Comparison of ENCODE assay signal across 8 cellular contexts in genomic region chr14:60753264-60754126, GRCh38. TPM values are rescaled to one million over a fixed set of nuclear protein-coding genes. Genes with fewer than 3 reads are reported as not detected.
DNase-seq lines count a peak whose midpoint lies in the region; ATAC-seq and TF ChIP-seq lines count a peak whose summit lies in the region.

No MANE protein-coding gene starts in this region.

- no peak for TF ChIP-seq CTCF in upper lobe of right lung (IDR thresholded peaks at IDR 0.05)

- intact Hi-C loops in upper lobe of right lung (cut with DNase I): no loop called here

- peak in 4 of 5 donors; percentile 16 to 93 (median 34) for DNase-seq in T-helper 1 cell
- DNase-seq in effector CD4-positive, alpha-beta T cell: peak; percentile 18
- no peak for DNase-seq in upper lobe of right lung
- no peak for DNase-seq in dedifferentiated amniotic fluid mesenchymal stem cell (ENCODE audit: extremely low spot score)
- no peak for DNase-seq in DMS 273 treated with DMSO at 0.1 percent for 48 hours (lab: John Stamatoyannopoulos, UW)
- DNase-seq in NCI-H1694 (lab: John Stamatoyannopoulos, UW): no peak

- H3K4me1 ChIP-seq in upper lobe of right lung: peaks cover 3% of the 10 kb centered on the region

- ATAC-seq in GM19043 (IDR thresholded peaks at IDR 0.05; ENCODE audit: low read depth, unreplicated experiment) (peak; percentile 98), HG03064 (IDR thresholded peaks at IDR 0.05; ENCODE audit: low read depth, unreplicated experiment) (peak; percentile 97), upper lobe of right lung (peak; percentile 78)

- no peaks in the 10 kb centered on the region for H3K27me3 ChIP-seq in upper lobe of right lung

- no peaks in the 10 kb centered on the region for H3K9me3 ChIP-seq in upper lobe of right lung

- no peak overlapping the region for H3K4me3 ChIP-seq in upper lobe of right lung

- no peaks in the 10 kb centered on the region for H3K36me3 ChIP-seq in upper lobe of right lung

- no peak overlapping the region for H3K27ac ChIP-seq in upper lobe of right lung

RNA-seq across cellular contexts. Expression of gene MNAT1, which starts 18.9 kb away (rescaled TPM):
- total RNA-seq in upper lobe of right lung: 25.5 TPM

RNA-seq across cellular contexts. Expression of gene SIX4, which starts 29.3 kb away (rescaled TPM):
- 0.69 TPM for total RNA-seq in upper lobe of right lung

Comparison
In these comparisons a context has a peak if more than half of its experiments do, and no peak if none do; other contexts are left out.
1. DNase-seq: peak in T-helper 1 cell (4 of 5) and effector CD4-positive, alpha-beta T cell (single experiment); none in upper lobe of right lung (single experiment), dedifferentiated amniotic fluid mesenchymal stem cell (single experiment), DMS 273 treated with DMSO at 0.1 percent for 48 hours (single experiment) and NCI-H1694 (single experiment).
2. Peak in every context shown above with its lines, with median percentiles within 50 percentile points of each other: ATAC-seq.